In genomic region chr10:124076334-124076733, GRCh38 we compare ENCODE assay signal across 25 cellular contexts. TPM values are rescaled to one million over a fixed set of nuclear protein-coding genes. Genes with fewer than 3 reads are reported as not detected.
DNase-seq lines count a peak whose midpoint lies in the region; ATAC-seq, FAIRE-seq and TF ChIP-seq lines count a peak whose summit lies in the region.
"Had no signal": no experiment of that assay in that cellular context is flagged by ENCODE, and none has a peak within 500 bp of the region (broad histone marks: within the 10 kb centered on the region; RNA-seq: fewer than 3 reads in every experiment).

No MANE protein-coding gene starts in this region.

- H3K9me2 ChIP-seq in OCI-LY1 (ENCODE audit: low read depth, low read length): no peaks in the 10 kb centered on the region

- no peak for FAIRE-seq in HTR-8/SVneo (lab: Jason Lieb, UNC)
- FAIRE-seq: GM12891, GM19239, kidney had no signal

- H3K27me3 ChIP-seq in BLaER1 treated with 17β-estradiol and CSF1 and Interleukin-3, amounts not matched to agents 10 nM and 100 nM: no peaks in the 10 kb centered on the region
- H3K27me3 ChIP-seq in OCI-LY1 (ENCODE audit: insufficient read depth, low read length): no peaks in the 10 kb centered on the region
- no peaks in the 10 kb centered on the region for H3K27me3 ChIP-seq in osteoblast (ENCODE audit: insufficient read depth, low read length)

- DNase-seq in fibroblast of mammary gland (ENCODE audit: low read depth) (peak; percentile 76), osteoblast (ENCODE audit: insufficient read length, low spot score, missing footprints) (peak; percentile 45), HTR-8/SVneo (ENCODE audit: insufficient read length, low spot score) (no peak)
- no peak for DNase-seq in T-helper 2 cell treated with Interferon-gamma antibody and Interleukin-4, amounts not matched to agents 5 μg/mL and 100 μg/mL, for 36 hours (ENCODE audit: low spot score)
- no peak for DNase-seq in stimulated activated CD4-positive, alpha-beta T cell treated with anti-CD3 and anti-CD28 coated beads, Interleukin-2, amount 100 ng/mL, for 48 hours
- DNase-seq in naive thymus-derived CD8-positive, alpha-beta T cell: no peak
- DNase-seq: activated CD4-positive, alpha-beta T cell treated with anti-CD3 and anti-CD28 coated beads, Interleukin-2, amount 50 U/mL, for 48 hours; activated effector memory CD4-positive, alpha-beta T cell treated with anti-CD3 and anti-CD28 coated beads, Interleukin-2, amount 50 U/mL, for 16 hours; CD4-positive, CD25-positive, alpha-beta regulatory T cell; dorsolateral prefrontal cortex; foreskin melanocyte; kidney; NCI-H1694; NCI-H774; PC-3; stimulated activated CD4-positive, alpha-beta T cell treated with anti-CD3 and anti-CD28 coated beads, Interleukin-15, amount 100 ng/mL, for 24 hours; T-helper 17 cell had no signal

- peaks cover 99 to 100% (median 100%) of the 10 kb centered on the region in 10 experiments for H3K4me1 ChIP-seq in BLaER1 treated with 17β-estradiol and CSF1 and Interleukin-3, amounts not matched to agents 10 nM and 100 nM
- H3K4me1 ChIP-seq in OCI-LY1 (ENCODE audit: insufficient read depth, low read length, severe bottlenecking): peaks cover 100% of the 10 kb centered on the region
- no peaks in the 10 kb centered on the region for H3K4me1 ChIP-seq in osteoblast (ENCODE audit: insufficient read depth, low read length)

- H3K4me3 Mint-ChIP-seq in T-helper 2 cell treated with Interferon-gamma antibody and Interleukin-4, amounts not matched to agents 5 μg/mL and 100 μg/mL, for 36 hours: no peak overlapping the region
- no peak overlapping the region for H3K4me3 Mint-ChIP-seq in naive thymus-derived CD8-positive, alpha-beta T cell
- H3K4me3 Mint-ChIP-seq: CD4-positive, CD25-positive, alpha-beta regulatory T cell; GM23338; memory B cell; T-helper 17 cell had no signal

- H3K9ac ChIP-seq in BLaER1 treated with 17β-estradiol and CSF1 and Interleukin-3, amounts not matched to agents 10 nM and 100 nM: peak overlapping the region; percentile 10 to 76 (median 70); a peak in 21 of 22 replicates
- peak overlapping the region; percentile 32; the same call in 1 of the 2 replicates for H3K9ac ChIP-seq in OCI-LY1 (ENCODE audit: low read length)

- ATAC-seq in naive thymus-derived CD8-positive, alpha-beta T cell: no peak
- ATAC-seq: PC-3, T-helper 17 cell had no signal

- peak overlapping the region; percentile 84 to 100 (median 96) for H3K4me2 ChIP-seq in BLaER1 treated with 17β-estradiol and CSF1 and Interleukin-3, amounts not matched to agents 10 nM and 100 nM
- H3K4me2 ChIP-seq in OCI-LY1 (ENCODE audit: low read length) (peak overlapping the region; percentile 44; the same call in 1 of the 2 replicates), osteoblast (ENCODE audit: insufficient read depth, low read length) (no peak overlapping the region)
- H3K4me2 ChIP-seq: GM23338 had no signal

- no peak overlapping the region for H3K27ac Mint-ChIP-seq in T-helper 2 cell treated with Interferon-gamma antibody and Interleukin-4, amounts not matched to agents 5 μg/mL and 100 μg/mL, for 36 hours
- H3K27ac Mint-ChIP-seq in naive thymus-derived CD8-positive, alpha-beta T cell: no peak overlapping the region
- H3K27ac Mint-ChIP-seq: CD4-positive, CD25-positive, alpha-beta regulatory T cell; memory B cell; T-helper 17 cell had no signal

- peak overlapping the region; percentile 27 to 99 (median 82); a peak in 21 of 22 replicates for H3K27ac ChIP-seq in BLaER1 treated with 17β-estradiol and CSF1 and Interleukin-3, amounts not matched to agents 10 nM and 100 nM
- H3K27ac ChIP-seq in OCI-LY1 (ENCODE audit: low read depth, low read length, poor library complexity, severe bottlenecking): peak overlapping the region; percentile 98
- no peak overlapping the region for H3K27ac ChIP-seq in osteoblast (ENCODE audit: low read depth, low read length)
- H3K27ac ChIP-seq: HL-60 had no signal

- H3K36me3 Mint-ChIP-seq in T-helper 2 cell treated with Interferon-gamma antibody and Interleukin-4, amounts not matched to agents 5 μg/mL and 100 μg/mL, for 36 hours (ENCODE audit: low read depth): no peaks in the 10 kb centered on the region
- H3K36me3 Mint-ChIP-seq in naive thymus-derived CD8-positive, alpha-beta T cell: no peaks in the 10 kb centered on the region
- H3K36me3 Mint-ChIP-seq: CD4-positive, CD25-positive, alpha-beta regulatory T cell had no signal

- peak overlapping the region in 8 of 10 experiments; percentile 4 to 35 (median 16); a peak in 7 of 20 replicates for H3K4me3 ChIP-seq in BLaER1 treated with 17β-estradiol and CSF1 and Interleukin-3, amounts not matched to agents 10 nM and 100 nM
- no peak overlapping the region for H3K4me3 ChIP-seq in OCI-LY1 (ENCODE audit: low read depth, low read length, poor library complexity, severe bottlenecking)
- no peak overlapping the region for H3K4me3 ChIP-seq in fibroblast of mammary gland (ENCODE audit: control insufficient read depth, low read depth, low read length)
- H3K4me3 ChIP-seq in osteoblast (ENCODE audit: insufficient read depth, low read length): no peak overlapping the region
- H3K4me3 ChIP-seq: GM23338 had no signal

- H3K9me3 ChIP-seq in BLaER1 treated with 17β-estradiol and CSF1 and Interleukin-3, amounts not matched to agents 10 nM and 100 nM (replicated peaks in 1 of 11): no peaks in the 10 kb centered on the region
- H3K9me3 ChIP-seq in OCI-LY1 (ENCODE audit: low read length): no peaks in the 10 kb centered on the region
- H3K9me3 ChIP-seq in osteoblast (ENCODE audit: low read depth, low read length): no peaks in the 10 kb centered on the region

- POLR2A ChIA-PET in naive thymus-derived CD8-positive, alpha-beta T cell (lab: Charles Lee): no interaction called here

- H3K79me2 ChIP-seq in OCI-LY1 (ENCODE audit: insufficient read depth, low read length) (no peaks in the 10 kb centered on the region), osteoblast (ENCODE audit: insufficient read depth, low read length) (no peaks in the 10 kb centered on the region)

- H3K27me3 Mint-ChIP-seq in T-helper 2 cell treated with Interferon-gamma antibody and Interleukin-4, amounts not matched to agents 5 μg/mL and 100 μg/mL, for 36 hours (ENCODE audit: low read depth): peaks cover 3% of the 10 kb centered on the region
- H3K27me3 Mint-ChIP-seq in naive thymus-derived CD8-positive, alpha-beta T cell: peaks cover 0 to 5% (median 2%) of the 10 kb centered on the region in 5 donors
- H3K27me3 Mint-ChIP-seq: memory B cell had no signal

- no peak for TF ChIP-seq CTCF in OCI-LY1 (IDR thresholded peaks at IDR 0.05; ENCODE audit: low read length)
- no peak for TF ChIP-seq CTCF in fibroblast of mammary gland (conservative IDR thresholded peaks at IDR 0.05; ENCODE audit: control insufficient read depth, insufficient read depth, low read depth, low read length)
- TF ChIP-seq CTCF in osteoblast (IDR thresholded peaks at IDR 0.05; ENCODE audit: extremely low read depth, low read depth, low read length): no peak

- peaks cover 0 to 72% (median 5%) of the 10 kb centered on the region in 11 experiments; a peak in 12 of 22 replicates for H3K36me3 ChIP-seq in BLaER1 treated with 17β-estradiol and CSF1 and Interleukin-3, amounts not matched to agents 10 nM and 100 nM
- no peaks in the 10 kb centered on the region for H3K36me3 ChIP-seq in OCI-LY1 (ENCODE audit: insufficient read depth, low read length)
- no peaks in the 10 kb centered on the region for H3K36me3 ChIP-seq in osteoblast (ENCODE audit: insufficient read depth, low read length)

- H3K4me1 Mint-ChIP-seq in T-helper 2 cell treated with Interferon-gamma antibody and Interleukin-4, amounts not matched to agents 5 μg/mL and 100 μg/mL, for 36 hours (ENCODE audit: low read depth): peaks cover 6% of the 10 kb centered on the region
- H3K4me1 Mint-ChIP-seq in naive thymus-derived CD8-positive, alpha-beta T cell: peaks cover 4 to 74% (median 18%) of the 10 kb centered on the region in 4 donors

- H4K20me1 ChIP-seq in BLaER1 treated with 17β-estradiol and CSF1 and Interleukin-3, amounts not matched to agents 10 nM and 100 nM: peaks cover 0 to 100% (median 57%) of the 10 kb centered on the region in 11 experiments; a peak in 19 of 22 replicates
- no peaks in the 10 kb centered on the region for H4K20me1 ChIP-seq in OCI-LY1 (ENCODE audit: insufficient read depth, low read length)
- H4K20me1 ChIP-seq in osteoblast (ENCODE audit: insufficient read depth, low read length): peaks cover 18% of the 10 kb centered on the region

- H3F3A ChIP-seq in OCI-LY1 (ENCODE audit: insufficient read depth, low read length): peaks cover 12% of the 10 kb centered on the region; the same call in 1 of the 2 replicates

- no peak overlapping the region for H2AFZ ChIP-seq in OCI-LY1 (ENCODE audit: low read length)
- no peak overlapping the region for H2AFZ ChIP-seq in osteoblast (ENCODE audit: low read length)
- H2AFZ ChIP-seq: GM23338 had no signal

- H3K9me3 Mint-ChIP-seq in T-helper 2 cell treated with Interferon-gamma antibody and Interleukin-4, amounts not matched to agents 5 μg/mL and 100 μg/mL, for 36 hours: no peaks in the 10 kb centered on the region
- no peaks in the 10 kb centered on the region for H3K9me3 Mint-ChIP-seq in naive thymus-derived CD8-positive, alpha-beta T cell
- H3K9me3 Mint-ChIP-seq: GM23338, IgD-negative memory B cell, memory B cell had no signal

RNA-seq across cellular contexts. Expression of gene CHST15, which starts 17.1 kb away (rescaled TPM):
- 22.8 and 36.2 TPM in 2 replicates for total RNA-seq in osteoblast
- 1 to 10 TPM; 2.0 to 2.4 TPM for total RNA-seq in naive thymus-derived CD8-positive, alpha-beta T cell
- polyA plus RNA-seq in naive thymus-derived CD8-positive, alpha-beta T cell: under 1 TPM in 2 of 3 donors, not detected in 1; 0.05 to 0.14 TPM

Comparison
In these comparisons a context has a peak if more than half of its experiments do, and no peak if none do; other contexts are left out.
1. H3K4me3 ChIP-seq: peak in BLaER1 treated with 17β-estradiol and CSF1 and Interleukin-3, amounts not matched to agents 10 nM and 100 nM (8 of 10); none in OCI-LY1 (single experiment), fibroblast of mammary gland (single experiment) and osteoblast (single experiment).
2. DNase-seq: peak in fibroblast of mammary gland (single experiment) and osteoblast (single experiment); none in HTR-8/SVneo (single experiment), T-helper 2 cell treated with Interferon-gamma antibody and Interleukin-4, amounts not matched to agents 5 μg/mL and 100 μg/mL, for 36 hours (single experiment), stimulated activated CD4-positive, alpha-beta T cell treated with anti-CD3 and anti-CD28 coated beads, Interleukin-2, amount 100 ng/mL, for 48 hours (0 of 2) and naive thymus-derived CD8-positive, alpha-beta T cell (0 of 10).